In genomic region chr1:230292739-230293720, GRCh38 we compare ENCODE assay signal across 12 cellular contexts.
DNase-seq lines count a peak whose midpoint lies in the region; ATAC-seq and TF ChIP-seq lines count a peak whose summit lies in the region.
"Had no signal": no experiment of that assay in that cellular context is flagged by ENCODE, and none has a peak within 500 bp of the region (broad histone marks: within the 10 kb centered on the region; RNA-seq: fewer than 3 reads in every experiment).

No MANE protein-coding gene starts in this region.

- no peak for ATAC-seq in activated naive CD8-positive, alpha-beta T cell treated with anti-CD3 and anti-CD28 coated beads, Interleukin-2, amount 10 ng/mL, durations not matched to agents 7 days and 5 days (ENCODE audit: low read depth)
- ATAC-seq in activated naive CD8-positive, alpha-beta T cell treated with anti-CD3 and anti-CD28 coated beads, Interleukin-2, amount 50 U/mL, for 24 hours: no peak
- ATAC-seq in upper lobe of right lung (no peak), HG03196 (IDR thresholded peaks at IDR 0.05; ENCODE audit: unreplicated experiment) (no peak), GM18519 (IDR thresholded peaks at IDR 0.05; ENCODE audit: low FRiP score, unreplicated experiment) (no peak)
- ATAC-seq: left colon; stimulated activated naive CD8-positive, alpha-beta T cell treated with anti-CD3 and anti-CD28 coated beads, Interleukin-15, Interleukin-2, amounts not matched to agents 100 U/mL and 50 U/mL, for 24 hours had no signal

- peaks cover 5% of the 10 kb centered on the region for H3K27me3 ChIP-seq in upper lobe of right lung

- POLR2A ChIA-PET in activated naive CD8-positive, alpha-beta T cell treated with anti-CD3 and anti-CD28 coated beads, Interleukin-2, amount 10 ng/mL, durations not matched to agents 7 days and 5 days (lab: Charles Lee): no interaction called here

- H3K9me3 ChIP-seq in upper lobe of right lung: no peaks in the 10 kb centered on the region
- H3K9me3 ChIP-seq: neutrophil had no signal

- H3K4me3 Mint-ChIP-seq in activated naive CD8-positive, alpha-beta T cell treated with anti-CD3 and anti-CD28 coated beads, Interleukin-2, amount 10 ng/mL, durations not matched to agents 7 days and 5 days: no peak overlapping the region
- no peak overlapping the region for H3K4me3 Mint-ChIP-seq in activated naive CD8-positive, alpha-beta T cell treated with anti-CD3 and anti-CD28 coated beads, Interleukin-2, amount 50 U/mL, for 24 hours

- no peak overlapping the region for H3K4me3 ChIP-seq in epithelial cell of esophagus (ENCODE audit: low read length)
- no peak overlapping the region for H3K4me3 ChIP-seq in upper lobe of right lung

- H3K9me3 Mint-ChIP-seq in activated naive CD8-positive, alpha-beta T cell treated with anti-CD3 and anti-CD28 coated beads, Interleukin-2, amount 10 ng/mL, durations not matched to agents 7 days and 5 days: no peaks in the 10 kb centered on the region
- no peaks in the 10 kb centered on the region for H3K9me3 Mint-ChIP-seq in activated naive CD8-positive, alpha-beta T cell treated with anti-CD3 and anti-CD28 coated beads, Interleukin-2, amount 50 U/mL, for 24 hours

- DNase-seq in activated naive CD8-positive, alpha-beta T cell treated with anti-CD3 and anti-CD28 coated beads, Interleukin-2, amount 10 ng/mL, durations not matched to agents 7 days and 5 days: peak; percentile 20
- no peak for DNase-seq in activated naive CD8-positive, alpha-beta T cell treated with anti-CD3 and anti-CD28 coated beads, Interleukin-2, amount 50 U/mL, for 24 hours
- DNase-seq in NCI-H446 treated with DMSO at 0.1 percent for 48 hours (lab: John Stamatoyannopoulos, UW) (peak; percentile 18), epithelial cell of esophagus (ENCODE audit: low read depth) (peak; percentile 47), upper lobe of right lung (peak; percentile 20), LoVo (ENCODE audit: low spot score) (no peak)
- DNase-seq: central memory CD4-positive, alpha-beta T cell; stimulated activated naive CD8-positive, alpha-beta T cell treated with anti-CD3 and anti-CD28 coated beads, Interleukin-15, Interleukin-2, amounts not matched to agents 100 U/mL and 50 U/mL, for 24 hours had no signal

- H3K36me3 Mint-ChIP-seq in activated naive CD8-positive, alpha-beta T cell treated with anti-CD3 and anti-CD28 coated beads, Interleukin-2, amount 10 ng/mL, durations not matched to agents 7 days and 5 days: no peaks in the 10 kb centered on the region
- H3K36me3 Mint-ChIP-seq in activated naive CD8-positive, alpha-beta T cell treated with anti-CD3 and anti-CD28 coated beads, Interleukin-2, amount 50 U/mL, for 24 hours (ENCODE audit: low read depth): no peaks in the 10 kb centered on the region

- peaks cover 11% of the 10 kb centered on the region for H3K4me1 Mint-ChIP-seq in activated naive CD8-positive, alpha-beta T cell treated with anti-CD3 and anti-CD28 coated beads, Interleukin-2, amount 10 ng/mL, durations not matched to agents 7 days and 5 days
- peaks cover 8% of the 10 kb centered on the region for H3K4me1 Mint-ChIP-seq in activated naive CD8-positive, alpha-beta T cell treated with anti-CD3 and anti-CD28 coated beads, Interleukin-2, amount 50 U/mL, for 24 hours

- no peaks in the 10 kb centered on the region for H3K36me3 ChIP-seq in upper lobe of right lung
- H3K36me3 ChIP-seq: neutrophil had no signal

- H3K4me1 ChIP-seq in upper lobe of right lung: no peaks in the 10 kb centered on the region

- intact Hi-C loops in upper lobe of right lung (cut with DNase I): no loop called here

- peak; percentile 18 for TF ChIP-seq CTCF in epithelial cell of esophagus (IDR thresholded peaks at IDR 0.05; ENCODE audit: insufficient read depth, low read depth, low read length, missing control alignments)
- TF ChIP-seq CTCF in upper lobe of right lung (IDR thresholded peaks at IDR 0.05): no peak

- H3K27me3 Mint-ChIP-seq in activated naive CD8-positive, alpha-beta T cell treated with anti-CD3 and anti-CD28 coated beads, Interleukin-2, amount 10 ng/mL, durations not matched to agents 7 days and 5 days: peaks cover 36% of the 10 kb centered on the region
- peaks cover 23% of the 10 kb centered on the region for H3K27me3 Mint-ChIP-seq in activated naive CD8-positive, alpha-beta T cell treated with anti-CD3 and anti-CD28 coated beads, Interleukin-2, amount 50 U/mL, for 24 hours

- H3K27ac ChIP-seq in upper lobe of right lung: no peak overlapping the region
- H3K27ac ChIP-seq: neutrophil had no signal

- H3K27ac Mint-ChIP-seq in activated naive CD8-positive, alpha-beta T cell treated with anti-CD3 and anti-CD28 coated beads, Interleukin-2, amount 10 ng/mL, durations not matched to agents 7 days and 5 days: no peak overlapping the region
- no peak overlapping the region for H3K27ac Mint-ChIP-seq in activated naive CD8-positive, alpha-beta T cell treated with anti-CD3 and anti-CD28 coated beads, Interleukin-2, amount 50 U/mL, for 24 hours

Comparison
In these comparisons a context has a peak if more than half of its experiments do, and no peak if none do; other contexts are left out.
1. DNase-seq: peak in activated naive CD8-positive, alpha-beta T cell treated with anti-CD3 and anti-CD28 coated beads, Interleukin-2, amount 10 ng/mL, durations not matched to agents 7 days and 5 days (single experiment), NCI-H446 treated with DMSO at 0.1 percent for 48 hours (single experiment), epithelial cell of esophagus (single experiment) and upper lobe of right lung (single experiment); none in activated naive CD8-positive, alpha-beta T cell treated with anti-CD3 and anti-CD28 coated beads, Interleukin-2, amount 50 U/mL, for 24 hours (single experiment) and LoVo (single experiment).